In the genomic region with DNA sequence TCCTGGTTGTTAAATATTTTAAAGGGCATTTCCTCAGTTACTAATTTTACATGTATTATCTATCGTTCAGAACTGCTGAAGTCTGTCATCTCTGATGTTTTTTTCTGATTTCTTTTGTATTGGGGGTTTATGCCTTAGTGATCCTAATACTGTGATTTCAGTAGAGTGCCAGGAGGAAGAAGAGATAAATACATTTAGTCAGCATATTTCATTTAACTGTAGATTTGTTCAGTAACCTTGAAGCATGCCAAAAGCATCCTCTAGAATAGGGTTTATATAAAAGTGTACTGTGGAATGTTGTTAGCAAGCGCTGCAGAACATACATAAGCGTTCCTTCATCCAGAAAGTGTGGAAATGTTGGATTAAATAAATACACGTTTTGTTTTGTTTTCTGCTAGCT, we compare ENCODE assay signal across 11 cellular contexts.
"Had no signal": no experiment of that assay in that cellular context is flagged by ENCODE, and none has a peak within 500 bp of the region (broad histone marks: within the 10 kb centered on the region; RNA-seq: fewer than 3 reads in every experiment).

No MANE protein-coding gene starts in this region.

- ATAC-seq: GM23338, HCT116 had no signal

- H3K4me2 ChIP-seq: GM23338 had no signal

- H3K36me3 ChIP-seq: HAP-1 had no signal

- H3K9me3 ChIP-seq: HAP-1 had no signal

- H3K27ac ChIP-seq: GM23248 had no signal

- DNase-seq: GM23248, GOT3, H7, H9, HCEC 1CT, HFFc6 had no signal

- H2AFZ ChIP-seq: GM23248, GM23338 had no signal

- H3K9ac ChIP-seq: GM23248 had no signal

- H3K4me3 ChIP-seq: GM23248, GM23338, HAP-1 had no signal

- H3K4me1 ChIP-seq: HAP-1 had no signal

- FAIRE-seq: H1, H54 had no signal
